Comparison of ENCODE assay signal across 12 cellular contexts in the genomic region with DNA sequence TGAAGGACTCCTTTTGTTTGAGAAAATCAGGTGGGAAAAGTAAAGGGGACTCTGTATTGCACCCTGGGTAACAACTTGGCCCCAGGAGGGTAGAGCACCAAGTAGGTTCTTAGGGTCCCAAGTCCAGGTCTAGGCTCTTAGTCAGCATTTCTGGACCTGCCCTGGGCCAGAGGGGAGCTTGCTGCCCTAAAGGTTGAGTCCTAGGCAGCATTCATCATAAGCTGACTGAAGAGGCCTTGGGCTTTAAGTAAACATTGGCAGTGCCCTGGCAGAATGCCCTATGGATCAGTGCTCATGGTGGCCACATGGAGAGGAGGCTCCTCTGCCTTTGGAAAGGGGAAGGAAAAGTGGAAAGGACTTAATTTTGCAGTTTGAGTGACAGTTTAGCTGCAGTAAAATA.
"Had no signal": no experiment of that assay in that cellular context is flagged by ENCODE, and none has a peak within 500 bp of the region (broad histone marks: within the 10 kb centered on the region; RNA-seq: fewer than 3 reads in every experiment).

No MANE protein-coding gene starts in this region.

- H3K4me1 Mint-ChIP-seq: naive thymus-derived CD4-positive, alpha-beta T cell had no signal

- H3K9me3 ChIP-seq: psoas muscle, sigmoid colon had no signal

- H3K27me3 ChIP-seq: heart left ventricle, sigmoid colon, tibial nerve had no signal

- H3K4me3 Mint-ChIP-seq: naive thymus-derived CD4-positive, alpha-beta T cell; nephron progenitor cell; stimulated activated naive CD8-positive, alpha-beta T cell treated with anti-CD3 and anti-CD28 coated beads, Interleukin-15, Interleukin-2, amounts not matched to agents 100 ng/mL and 50 ng/mL, for 24 hours had no signal

- H3K27ac Mint-ChIP-seq: naive thymus-derived CD4-positive, alpha-beta T cell; nephron progenitor cell; stimulated activated naive CD8-positive, alpha-beta T cell treated with anti-CD3 and anti-CD28 coated beads, Interleukin-15, Interleukin-2, amounts not matched to agents 100 ng/mL and 50 ng/mL, for 24 hours had no signal

- H3K4me1 ChIP-seq: heart left ventricle, psoas muscle, sigmoid colon, tibial nerve had no signal

- ATAC-seq: psoas muscle had no signal

- H3K36me3 ChIP-seq: heart left ventricle, sigmoid colon, tibial nerve had no signal

- H3K4me3 ChIP-seq: heart left ventricle, psoas muscle, sigmoid colon, skin epidermis, tibial nerve had no signal

- H3K27ac ChIP-seq: heart left ventricle, psoas muscle, sigmoid colon, skin epidermis, tibial nerve had no signal

- DNase-seq: effector memory CD4-positive, alpha-beta T cell; hippocampal formation; left ventricle myocardium superior; naive thymus-derived CD4-positive, alpha-beta T cell; nephron progenitor cell; psoas muscle; sigmoid colon; stimulated activated CD4-positive, alpha-beta T cell treated with anti-CD3 and anti-CD28 coated beads, Interleukin-2, amount 100 ng/mL, for 48 hours had no signal
